ENCODE assay signal across 17 cellular contexts in the genomic region with DNA sequence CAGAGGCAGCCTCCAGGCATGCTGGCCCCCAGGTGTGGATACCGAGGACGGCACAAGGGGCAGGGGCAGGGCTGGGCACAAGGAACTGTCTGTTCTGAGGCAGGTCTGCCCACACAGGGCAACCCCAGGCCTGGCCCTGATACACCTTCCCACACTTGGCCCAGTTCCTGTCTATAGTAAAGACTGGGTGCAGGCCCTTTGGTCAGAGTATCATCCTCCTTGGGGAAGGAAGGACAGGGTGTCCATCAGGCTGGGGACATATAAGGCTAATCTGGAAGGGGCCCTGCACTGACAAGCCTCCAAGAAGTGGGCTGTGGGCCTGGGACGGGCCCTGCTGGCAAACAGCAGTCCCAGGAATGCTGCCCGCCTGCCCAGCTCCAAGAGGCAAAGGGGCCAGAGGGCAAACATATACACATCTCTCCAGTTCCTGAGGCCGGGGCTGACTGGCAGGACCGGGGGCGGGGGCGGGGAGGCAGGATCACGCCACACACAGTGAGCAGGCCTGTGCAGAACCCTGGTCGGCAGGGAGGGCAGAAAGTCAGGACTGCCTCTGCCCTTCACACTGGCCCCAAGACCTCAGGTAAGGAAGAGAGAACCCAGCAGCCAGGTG. TPM values are rescaled to one million over a fixed set of nuclear protein-coding genes. Genes with fewer than 3 reads are reported as not detected.
DNase-seq lines count a peak whose midpoint lies in the region; ATAC-seq, FAIRE-seq and TF ChIP-seq lines count a peak whose summit lies in the region.
"Had no signal": no experiment of that assay in that cellular context is flagged by ENCODE, and none has a peak within 500 bp of the region (broad histone marks: within the 10 kb centered on the region; RNA-seq: fewer than 3 reads in every experiment).

No MANE protein-coding gene starts in this region.

- POLR2A ChIA-PET in HepG2 (lab: Yijun Ruan, JAX), result interaction anchor here (5.5 kb wide), 1 partner anchor 17 kb away, joined by 94 read pairs; the partner anchor contains the start of gene SDC1

- TF ChIP-seq POLR2A in breast epithelium (IDR thresholded peaks at IDR 0.05) (no peak), HepG2 (IDR thresholded peaks at IDR 0.05; ENCODE audit: insufficient read depth in 1 of 2, low read depth in 2 of 2, low read length in 2 of 2) (no peak), suprapubic skin (IDR thresholded peaks at IDR 0.05) (no peak)

- H3K4me3 ChIP-seq in breast epithelium, result no peak overlapping the region
- no peak overlapping the region for H3K4me3 ChIP-seq in HepG2 (replicated peaks in 1 of 3; ENCODE audit: insufficient read depth in 1 of 3, low read depth in 2 of 3, low read length in 3 of 3)
- H3K4me3 ChIP-seq in suprapubic skin, result no peak overlapping the region
- no peak overlapping the region for H3K4me3 ChIP-seq in aorta (ENCODE audit: low read length in 2 of 2)
- H3K4me3 ChIP-seq: gastrocnemius medialis, PC-9 had no signal

- no peak for DNase-seq in HFFc6
- peak in 1 of 2 donors; percentile 69 for DNase-seq in breast epithelium (ENCODE audit: low spot score in 2 of 2)
- DNase-seq in HepG2 (ENCODE audit: low spot score), result no peak
- no peak for DNase-seq in suprapubic skin (ENCODE audit: low spot score in 2 of 2)
- no peak for DNase-seq in NCI-H1436 treated with DMSO at 0.1 percent for 48 hours (lab: John Stamatoyannopoulos, UW)
- no peak for DNase-seq in aorta
- no peak for DNase-seq in activated naive CD8-positive, alpha-beta T cell treated with anti-CD3 and anti-CD28 coated beads, Interleukin-2, amount 50 U/mL, for 24 hours
- DNase-seq in activated T-cell treated with anti-CD3 and anti-CD28 coated beads, Interleukin-2, amount 50 U/mL, for 24 hours, result no peak
- DNase-seq: activated CD4-positive, alpha-beta T cell treated with anti-CD3 and anti-CD28 coated beads for 4 hours; anterior cingulate cortex; Caco-2; gastrocnemius medialis; NCI-H2081 treated with DMSO at 0.1 percent for 48 hours; NCI-H69; stimulated activated naive CD8-positive, alpha-beta T cell treated with anti-CD3 and anti-CD28 coated beads, Interleukin-15, amount 100 ng/mL, for 72 hours had no signal

- ATAC-seq in HepG2 (no peak), aorta (ENCODE audit: low FRiP score) (no peak)
- ATAC-seq in activated naive CD8-positive, alpha-beta T cell treated with anti-CD3 and anti-CD28 coated beads, Interleukin-2, amount 50 U/mL, for 24 hours, result no peak
- ATAC-seq: gastrocnemius medialis; stimulated activated naive CD8-positive, alpha-beta T cell treated with anti-CD3 and anti-CD28 coated beads, Interleukin-15, amount 100 ng/mL, for 72 hours had no signal

- CTCF ChIA-PET in HepG2 (lab: Yijun Ruan, JAX; ENCODE audit: low intra/inter-chr PET ratio, low total read pairs), result no interaction called here

- H3K4me2 ChIP-seq in HepG2 (ENCODE audit: low read depth, low read length), result no peak overlapping the region
- H3K4me2 ChIP-seq: PC-9 had no signal

- no peak overlapping the region for H3K9ac ChIP-seq in HepG2 (ENCODE audit: insufficient read depth, low read depth, low read length)

- intact Hi-C loops in breast epithelium (cut with DNase I; ENCODE audit: low total_unique reads), result no loop called here
- intact Hi-C loops in HepG2 (cut with micrococcal nuclease; ENCODE audit: unreplicated experiment), result no loop called here
- intact Hi-C loops in aorta (cut with DNase I), result no loop called here

- H3K36me3 ChIP-seq in breast epithelium, result peaks cover 5% of the 10 kb centered on the region
- peaks cover 19 to 32% of the 10 kb centered on the region in 2 experiments for H3K36me3 ChIP-seq in HepG2 (replicated peaks in 1 of 2; ENCODE audit: control insufficient read depth in 1 of 2, insufficient read depth in 2 of 2, low read length in 2 of 2)
- peaks cover 21% of the 10 kb centered on the region for H3K36me3 ChIP-seq in suprapubic skin
- H3K36me3 ChIP-seq in aorta (ENCODE audit: control insufficient read depth in 1 of 2, insufficient read depth in 2 of 2, low read length in 1 of 2), result no peaks in the 10 kb centered on the region
- H3K36me3 ChIP-seq: gastrocnemius medialis had no signal

- in situ Hi-C loops in HepG2 (cut with HindIII; ENCODE audit: extremely low pct_ligation_motif_present, low pct_unique_long_range_greater_than_20kb), result no loop called here

- no peak overlapping the region for H2AFZ ChIP-seq in HepG2 (ENCODE audit: low read length)
- H2AFZ ChIP-seq: PC-9 had no signal

- peaks cover 23% of the 10 kb centered on the region for H3K4me1 Mint-ChIP-seq in HFFc6 (ENCODE audit: low read depth)
- H3K4me1 Mint-ChIP-seq in activated naive CD8-positive, alpha-beta T cell treated with anti-CD3 and anti-CD28 coated beads, Interleukin-2, amount 50 U/mL, for 24 hours, result no peaks in the 10 kb centered on the region
- H3K4me1 Mint-ChIP-seq in activated T-cell treated with anti-CD3 and anti-CD28 coated beads, Interleukin-2, amount 50 U/mL, for 24 hours (ENCODE audit: low read depth), result no peaks in the 10 kb centered on the region
- H3K4me1 Mint-ChIP-seq: stimulated activated naive CD8-positive, alpha-beta T cell treated with anti-CD3 and anti-CD28 coated beads, Interleukin-15, amount 100 ng/mL, for 72 hours had no signal

- no peaks in the 10 kb centered on the region for H3K9me3 Mint-ChIP-seq in HFFc6
- H3K9me3 Mint-ChIP-seq in activated naive CD8-positive, alpha-beta T cell treated with anti-CD3 and anti-CD28 coated beads, Interleukin-2, amount 50 U/mL, for 24 hours, result no peaks in the 10 kb centered on the region
- no peaks in the 10 kb centered on the region for H3K9me3 Mint-ChIP-seq in activated T-cell treated with anti-CD3 and anti-CD28 coated beads, Interleukin-2, amount 50 U/mL, for 24 hours
- H3K9me3 Mint-ChIP-seq: memory B cell; stimulated activated naive CD8-positive, alpha-beta T cell treated with anti-CD3 and anti-CD28 coated beads, Interleukin-15, amount 100 ng/mL, for 72 hours had no signal

- no TSS peak for BruUV-seq in HepG2 (replicated peaks; lab: Mats Ljungman, UMichigan)

- H3K27ac Mint-ChIP-seq in HFFc6, result 0 out of 2 replicates have a peak overlapping the region, but pooled peaks have one; percentile 35
- no peak overlapping the region for H3K27ac Mint-ChIP-seq in activated naive CD8-positive, alpha-beta T cell treated with anti-CD3 and anti-CD28 coated beads, Interleukin-2, amount 50 U/mL, for 24 hours
- no peak overlapping the region for H3K27ac Mint-ChIP-seq in activated T-cell treated with anti-CD3 and anti-CD28 coated beads, Interleukin-2, amount 50 U/mL, for 24 hours
- H3K27ac Mint-ChIP-seq: memory B cell had no signal

- H3K27ac ChIP-seq in breast epithelium (peak overlapping the region; percentile 92 to 94), HepG2 (ENCODE audit: extremely low read length, insufficient read depth, low read length) (peak overlapping the region; percentile 70), suprapubic skin (peak overlapping the region; percentile 98), aorta (ENCODE audit: low read depth in 1 of 2, low read length in 2 of 2) (no peak overlapping the region)
- H3K27ac ChIP-seq: gastrocnemius medialis, PC-9 had no signal

- peaks cover 16% of the 10 kb centered on the region for H3K79me2 ChIP-seq in HepG2 (ENCODE audit: insufficient read depth, low read length)

- TF ChIP-seq CTCF in HFFc6 (IDR thresholded peaks at IDR 0.05) (no peak), breast epithelium (IDR thresholded peaks at IDR 0.05) (no peak), HepG2 (CRISPR knock-in tag; IDR thresholded peaks at IDR 0.05) (no peak), suprapubic skin (IDR thresholded peaks at IDR 0.05) (no peak)

- H3K4me3 Mint-ChIP-seq in HFFc6, result no peak overlapping the region
- H3K4me3 Mint-ChIP-seq in activated naive CD8-positive, alpha-beta T cell treated with anti-CD3 and anti-CD28 coated beads, Interleukin-2, amount 50 U/mL, for 24 hours, result no peak overlapping the region
- H3K4me3 Mint-ChIP-seq in activated T-cell treated with anti-CD3 and anti-CD28 coated beads, Interleukin-2, amount 50 U/mL, for 24 hours, result no peak overlapping the region
- H3K4me3 Mint-ChIP-seq: memory B cell; stimulated activated naive CD8-positive, alpha-beta T cell treated with anti-CD3 and anti-CD28 coated beads, Interleukin-15, amount 100 ng/mL, for 72 hours had no signal

- no peaks in the 10 kb centered on the region for H4K20me1 ChIP-seq in HepG2 (ENCODE audit: insufficient read depth, low read length)

- no peaks in the 10 kb centered on the region for H3K27me3 ChIP-seq in breast epithelium
- H3K27me3 ChIP-seq in HepG2 (ENCODE audit: control insufficient read depth in 1 of 2, insufficient read depth in 2 of 2, low read length in 2 of 2), result no peaks in the 10 kb centered on the region
- no peaks in the 10 kb centered on the region for H3K27me3 ChIP-seq in suprapubic skin
- no peaks in the 10 kb centered on the region for H3K27me3 ChIP-seq in aorta (ENCODE audit: control insufficient read depth in 1 of 2, insufficient read depth in 2 of 2, low read length in 1 of 2)
- H3K27me3 ChIP-seq: gastrocnemius medialis had no signal

- H3K9me3 ChIP-seq in breast epithelium (no peaks in the 10 kb centered on the region), HepG2 (ENCODE audit: low read length) (no peaks in the 10 kb centered on the region), suprapubic skin (no peaks in the 10 kb centered on the region), aorta (ENCODE audit: control insufficient read depth, low read length) (no peaks in the 10 kb centered on the region)
- H3K9me3 ChIP-seq: Caco-2, gastrocnemius medialis had no signal

- H3K4me1 ChIP-seq in breast epithelium (peaks cover 0 to 27% of the 10 kb centered on the region in 2 donors), HepG2 (ENCODE audit: insufficient read depth, low read length) (peaks cover 63% of the 10 kb centered on the region), suprapubic skin (peaks cover 72% of the 10 kb centered on the region), aorta (ENCODE audit: control insufficient read depth in 1 of 2, insufficient read depth in 2 of 2, low read length in 2 of 2) (no peaks in the 10 kb centered on the region)
- H3K4me1 ChIP-seq: gastrocnemius medialis had no signal

- TF ChIP-seq RAD21 in HepG2 (CRISPR knock-in tag; IDR thresholded peaks at IDR 0.05), result no peak

- TF ChIP-seq EP300 in HepG2 (IDR thresholded peaks at IDR 0.05; ENCODE audit: low read depth in 2 of 2, low read length in 2 of 2), result no peak
- no peak for TF ChIP-seq EP300 in HepG2 (CRISPR knock-in tag; IDR thresholded peaks at IDR 0.05; ENCODE audit: borderline replicate concordance)
- TF ChIP-seq EP300 in suprapubic skin (IDR thresholded peaks at IDR 0.05), result no peak

- FAIRE-seq in HepG2 (lab: Jason Lieb, UNC), result no peak

- no peaks in the 10 kb centered on the region; the same call in 1 of the 2 replicates for H3K27me3 Mint-ChIP-seq in HFFc6 (ENCODE audit: insufficient read depth)
- no peaks in the 10 kb centered on the region for H3K27me3 Mint-ChIP-seq in activated naive CD8-positive, alpha-beta T cell treated with anti-CD3 and anti-CD28 coated beads, Interleukin-2, amount 50 U/mL, for 24 hours
- H3K27me3 Mint-ChIP-seq in activated T-cell treated with anti-CD3 and anti-CD28 coated beads, Interleukin-2, amount 50 U/mL, for 24 hours, result no peaks in the 10 kb centered on the region
- H3K27me3 Mint-ChIP-seq: stimulated activated naive CD8-positive, alpha-beta T cell treated with anti-CD3 and anti-CD28 coated beads, Interleukin-15, amount 100 ng/mL, for 72 hours had no signal

- peaks cover 9% of the 10 kb centered on the region; the same call in 1 of the 2 replicates for H3K36me3 Mint-ChIP-seq in HFFc6 (ENCODE audit: low read depth)
- H3K36me3 Mint-ChIP-seq in activated naive CD8-positive, alpha-beta T cell treated with anti-CD3 and anti-CD28 coated beads, Interleukin-2, amount 50 U/mL, for 24 hours (ENCODE audit: low read depth), result no peaks in the 10 kb centered on the region
- H3K36me3 Mint-ChIP-seq in activated T-cell treated with anti-CD3 and anti-CD28 coated beads, Interleukin-2, amount 50 U/mL, for 24 hours (ENCODE audit: low read depth), result no peaks in the 10 kb centered on the region
- H3K36me3 Mint-ChIP-seq: memory B cell had no signal

- 86% methylated on average over 10 of the region's 10 CpGs for WGBS in HepG2 (ENCODE audit: low lambda C conversion rate)
- 40% methylated on average over 1 of the region's 10 CpGs for WGBS in suprapubic skin
- 63 to 65% methylated on average over 10 of the region's 10 CpGs for WGBS in aorta, 2 donors

RNA-seq across cellular contexts. Expression of gene SDC1, which starts 18.9 kb away (rescaled TPM):
- total RNA-seq in HFFc6 (2021; fragmentation: NEBNext Ultra II Directional; extraction: Animal tissue kit (Norgen Biotek cat#: 25700)), result 100 to 1,000 TPM in 5 of 6 experiments, 10 to 100 TPM in 1; 92.1 to 141 (median 133) TPM
- 10 to 100 TPM in 2 of 3 donors, 1 to 10 TPM in 1; 2.6 to 51.8 (median 38.7) TPM for total RNA-seq in breast epithelium
- total RNA-seq in HepG2 (2016; rRNA removed; fragmentation: Illumina TruSeq; extraction: Trizol), result 47.5 and 119 TPM in 2 replicates
- total RNA-seq in HepG2 (2016; cell fraction: cytosol; rRNA removed; fragmentation: Illumina TruSeq; extraction: Trizol; ENCODE audit: low read depth), result 9.3 and 11.1 TPM in 2 replicates
- 45.4 and 119 TPM in 2 replicates for total RNA-seq in HepG2 (2016; cell fraction: insoluble cytoplasmic fraction; rRNA removed; fragmentation: Illumina TruSeq; extraction: Trizol)
- 27.4 and 30.5 TPM in 2 replicates for total RNA-seq in HepG2 (2016; cell fraction: membrane; rRNA removed; fragmentation: Illumina TruSeq; extraction: Trizol)
- total RNA-seq in HepG2 (2016; cell fraction: nucleus; rRNA removed; fragmentation: Illumina TruSeq; extraction: Trizol), result 90.3 and 111 TPM in 2 replicates
- 108 and 113 TPM in 2 replicates for polyA plus RNA-seq in HepG2 (2011; rRNA removed)
- polyA plus RNA-seq in HepG2 (2011; cell fraction: cytosol; rRNA removed), result 78.7 and 130 TPM in 2 replicates
- 66.7 and 76.2 TPM in 2 replicates for polyA plus RNA-seq in HepG2 (2011; cell fraction: nucleus; rRNA removed)
- 44.8 and 48.6 TPM in 2 replicates for polyA plus RNA-seq in HepG2 (2012)
- 8.7 TPM in 2 replicates for polyA plus RNA-seq in HepG2 (2016; cell fraction: cytosol; fragmentation: Illumina TruSeq; extraction: Trizol; ENCODE audit: low read depth)
- polyA plus RNA-seq in HepG2 (2016; cell fraction: insoluble cytoplasmic fraction; fragmentation: Illumina TruSeq; extraction: Trizol; ENCODE audit: low read depth), result 49.7 and 54.3 TPM in 2 replicates
- polyA plus RNA-seq in HepG2 (2016; cell fraction: membrane; fragmentation: Illumina TruSeq; extraction: Trizol; ENCODE audit: low read depth), result 17.8 and 18.0 TPM in 2 replicates
- polyA plus RNA-seq in HepG2 (2016; cell fraction: nucleus; fragmentation: Illumina TruSeq; extraction: Trizol; ENCODE audit: insufficient read depth, low read depth), result 156 and 173 TPM in 2 replicates
- 13.0 and 159 TPM in 2 replicates for polyA minus RNA-seq in HepG2 (2011; rRNA and poly(A)+ RNA removed; ENCODE audit: low replicate concordance)
- polyA minus RNA-seq in HepG2 (2011; cell fraction: cytosol; rRNA and poly(A)+ RNA removed), result 69.2 and 73.2 TPM in 2 replicates
- 14.8 and 16.3 TPM in 2 replicates for polyA minus RNA-seq in HepG2 (2011; cell fraction: nucleus; rRNA and poly(A)+ RNA removed)
- 100 to 1,000 TPM; 258 to 892 (median 636) TPM for total RNA-seq in suprapubic skin
- 1 to 10 TPM in 1 of 2 donors, under 1 TPM in 1; 0.66 to 1.4 TPM for total RNA-seq in aorta
- polyA plus RNA-seq in aorta, result 1 to 10 TPM; 1.5 to 5.4 TPM

Comparison
In these comparisons a context has a peak if more than half of its experiments do, and no peak if none do; other contexts are left out.
1. H3K27ac ChIP-seq: peak in breast epithelium (2 of 2), HepG2 (single experiment) and suprapubic skin (single experiment); none in aorta (0 of 2).